Comparison of ENCODE assay signal across 9 cellular contexts in genomic region chr6:42390228-42390934, GRCh38.
A peak's percentile ranks its signal among the peaks of the same experiment; 100 is the strongest.
DNase-seq lines count a peak whose midpoint lies in the region; ATAC-seq, FAIRE-seq and TF ChIP-seq lines count a peak whose summit lies in the region.
"Had no signal": no experiment of that assay in that cellular context is flagged by ENCODE, and none has a peak within 500 bp of the region (broad histone marks: within the 10 kb centered on the region; RNA-seq: fewer than 3 reads in every experiment).

No MANE protein-coding gene starts in this region.

- H2AFZ ChIP-seq in DND-41 (ENCODE audit: low read depth, low read length): no peak overlapping the region

- H3K9me3 Mint-ChIP-seq in activated T-cell treated with anti-CD3 and anti-CD28 coated beads, Interleukin-2, amount 50 U/mL, for 4 hours: no peaks in the 10 kb centered on the region

- H3K4me1 ChIP-seq in DND-41 (ENCODE audit: insufficient read depth, low read length): peaks cover 18% of the 10 kb centered on the region
- H3K4me1 ChIP-seq in HUES64 (ENCODE audit: insufficient read depth, low read length): peaks cover 23% of the 10 kb centered on the region
- H3K4me1 ChIP-seq in small intestine (ENCODE audit: control insufficient read depth in 2 of 2, insufficient read depth in 1 of 2, low read depth in 1 of 2, low read length in 1 of 2): peaks cover 0 to 4% of the 10 kb centered on the region in 2 donors

- TF ChIP-seq CTCF in DND-41 (IDR thresholded peaks at IDR 0.05; ENCODE audit: borderline replicate concordance, extremely low read depth, low read length, poor library complexity, severe bottlenecking): no peak

- DNase-seq in DND-41 (peak; percentile 7), small intestine (peak; percentile 54), NCI-H2227 (lab: John Stamatoyannopoulos, UW; ENCODE audit: unreplicated experiment) (no peak), SHP77 treated with DMSO at 0.1 percent for 48 hours (lab: John Stamatoyannopoulos, UW) (no peak), SW 1271 (lab: John Stamatoyannopoulos, UW) (no peak)
- DNase-seq in activated T-cell treated with anti-CD3 and anti-CD28 coated beads, Interleukin-2, amount 50 U/mL, for 4 hours: peak; percentile 38

- ATAC-seq in DND-41 (ENCODE audit: insufficient read depth, low read depth) (peak; percentile 61; the same call in 2 of the 3 replicates), HG03108 (IDR thresholded peaks at IDR 0.05; ENCODE audit: unreplicated experiment) (no peak)
- ATAC-seq in activated T-cell treated with anti-CD3 and anti-CD28 coated beads, Interleukin-2, amount 50 U/mL, for 4 hours: peak; percentile 85 to 89

- H3K27me3 Mint-ChIP-seq in activated T-cell treated with anti-CD3 and anti-CD28 coated beads, Interleukin-2, amount 50 U/mL, for 4 hours (ENCODE audit: low read depth): no peaks in the 10 kb centered on the region

- peaks cover 97% of the 10 kb centered on the region for H3K4me1 Mint-ChIP-seq in activated T-cell treated with anti-CD3 and anti-CD28 coated beads, Interleukin-2, amount 50 U/mL, for 4 hours (ENCODE audit: low read depth)

- H3K4me3 ChIP-seq in DND-41 (ENCODE audit: low read depth in 1 of 2, low read length in 2 of 2): no peak overlapping the region
- no peak overlapping the region for H3K4me3 ChIP-seq in HUES64 (ENCODE audit: low read length)
- H3K4me3 ChIP-seq in small intestine (ENCODE audit: low read depth in 1 of 2, low read length in 2 of 2): no peak overlapping the region

- 84% methylated on average over 17 of the region's 17 CpGs for WGBS in HUES64
- 66 to 82% (median 68%) methylated on average over 17 of the region's 17 CpGs for WGBS in small intestine, 3 donors

- no peak for FAIRE-seq in small intestine (lab: Jason Lieb, UNC)

- H3K9ac ChIP-seq in DND-41 (ENCODE audit: low read depth, low read length) (no peak overlapping the region), HUES64 (ENCODE audit: low read depth, low read length) (no peak overlapping the region)

- H3K79me2 ChIP-seq in DND-41 (ENCODE audit: insufficient read depth, low read length): no peaks in the 10 kb centered on the region

- peaks cover 82% of the 10 kb centered on the region for H4K20me1 ChIP-seq in DND-41 (ENCODE audit: insufficient read depth, low read length)

- H3K4me3 Mint-ChIP-seq in activated T-cell treated with anti-CD3 and anti-CD28 coated beads, Interleukin-2, amount 50 U/mL, for 4 hours: peak overlapping the region; percentile 79

- H3K36me3 ChIP-seq in DND-41 (ENCODE audit: insufficient read depth, low read length) (no peaks in the 10 kb centered on the region), HUES64 (ENCODE audit: insufficient read depth, low read length) (no peaks in the 10 kb centered on the region), small intestine (ENCODE audit: control insufficient read depth in 2 of 2, insufficient read depth in 2 of 2, low read length in 2 of 2) (no peaks in the 10 kb centered on the region)

- H3K27me3 ChIP-seq in DND-41 (ENCODE audit: insufficient read depth, low read length, poor library complexity) (no peaks in the 10 kb centered on the region), HUES64 (ENCODE audit: insufficient read depth, low read length) (no peaks in the 10 kb centered on the region), small intestine (ENCODE audit: control insufficient read depth in 2 of 2, insufficient read depth in 2 of 2, low read length in 2 of 2) (no peaks in the 10 kb centered on the region)

- no peak overlapping the region for H3K27ac ChIP-seq in DND-41 (ENCODE audit: low read length)
- H3K27ac ChIP-seq in HUES64 (ENCODE audit: low read depth, low read length): peak overlapping the region; percentile 3; the same call in 1 of the 2 replicates
- H3K27ac ChIP-seq in small intestine (ENCODE audit: low read depth in 1 of 2, low read length in 1 of 2): peak overlapping the region; percentile 12 to 74
- H3K27ac ChIP-seq: C4-2B had no signal

- no peaks in the 10 kb centered on the region for H3K9me3 ChIP-seq in DND-41 (ENCODE audit: insufficient read depth, low read length, severe bottlenecking)
- H3K9me3 ChIP-seq in HUES64 (ENCODE audit: insufficient read depth, low read depth, low read length): no peaks in the 10 kb centered on the region
- no peaks in the 10 kb centered on the region for H3K9me3 ChIP-seq in small intestine (ENCODE audit: control insufficient read depth, low read depth)

- no peaks in the 10 kb centered on the region for H3K36me3 Mint-ChIP-seq in activated T-cell treated with anti-CD3 and anti-CD28 coated beads, Interleukin-2, amount 50 U/mL, for 4 hours (ENCODE audit: insufficient read depth)

- no peak overlapping the region for H3K4me2 ChIP-seq in DND-41 (ENCODE audit: insufficient read depth, low read length)

Comparison
In these comparisons a context has a peak if more than half of its experiments do, and no peak if none do; other contexts are left out.
1. DNase-seq: peak in DND-41 (single experiment), activated T-cell treated with anti-CD3 and anti-CD28 coated beads, Interleukin-2, amount 50 U/mL, for 4 hours (single experiment) and small intestine (single experiment); none in NCI-H2227 (single experiment), SHP77 treated with DMSO at 0.1 percent for 48 hours (single experiment) and SW 1271 (0 of 2).